ENCODE assay signal across 24 cellular contexts in the genomic region with DNA sequence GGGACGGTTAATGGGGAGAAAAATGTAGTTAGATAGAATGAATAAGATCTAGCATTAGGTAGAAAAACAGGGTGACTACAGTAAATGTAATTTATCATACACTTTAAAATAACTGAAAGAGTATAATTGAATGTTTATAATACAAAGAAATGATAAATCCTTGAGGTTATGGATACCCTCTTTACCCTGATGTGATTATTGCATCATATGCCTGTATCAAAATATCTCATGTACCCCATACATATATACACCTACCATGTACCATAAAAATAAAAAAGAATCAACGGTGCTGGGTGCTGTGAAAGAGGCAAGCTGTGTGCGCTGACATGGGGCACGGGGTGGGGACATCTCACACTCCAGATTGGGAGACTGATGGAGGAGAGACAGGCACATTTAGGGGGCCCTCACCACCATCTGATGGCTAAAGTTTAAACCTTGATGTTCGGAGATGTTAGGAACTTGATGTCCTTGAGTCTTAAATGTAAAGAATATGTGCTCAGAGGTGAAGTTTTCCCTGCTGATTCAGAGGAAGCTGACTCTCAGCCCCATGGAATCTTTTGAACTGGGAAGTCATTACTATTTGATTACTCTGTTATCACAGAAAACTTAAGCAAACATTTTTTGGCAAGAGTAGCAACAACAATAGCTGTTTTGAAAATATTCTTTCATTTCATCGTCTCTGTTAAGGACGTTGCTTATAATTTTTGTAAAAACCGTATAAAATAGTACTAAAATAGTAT. TPM values are rescaled to one million over a fixed set of nuclear protein-coding genes. Genes with fewer than 3 reads are reported as not detected.
DNase-seq lines count a peak whose midpoint lies in the region; ATAC-seq, FAIRE-seq and TF ChIP-seq lines count a peak whose summit lies in the region.
"Had no signal": no experiment of that assay in that cellular context is flagged by ENCODE, and none has a peak within 500 bp of the region (broad histone marks: within the 10 kb centered on the region; RNA-seq: fewer than 3 reads in every experiment).

No MANE protein-coding gene starts in this region.

- DNase-seq in HCEC 1CT = peak; percentile 42
- DNase-seq in bronchial epithelial cell (ENCODE audit: low read depth) = peak; percentile 42
- DNase-seq in fibroblast of mammary gland (ENCODE audit: low read depth) = peak; percentile 37
- DNase-seq in stimulated activated CD4-positive, alpha-beta T cell treated with anti-CD3 and anti-CD28 coated beads, Interleukin-2, amount 100 ng/mL, for 24 hours = no peak
- no peak for DNase-seq in PC-3
- DNase-seq in spleen = no peak
- DNase-seq: Caco-2; CD4-positive, alpha-beta T cell; GOT3; KG1; MV-4-11; NCI-H1694 treated with DMSO at 0.1 percent for 48 hours; NCI-H2107; NCI-H510A; NCI-H748 treated with DMSO at 0.1 percent for 48 hours; SIG-M5 had no signal

- no peak for FAIRE-seq in bronchial epithelial cell (lab: Jason Lieb, UNC)
- FAIRE-seq: A204.1, GM12891, GM18507 had no signal

- intact Hi-C loops in PC-3 (cut with micrococcal nuclease) = no loop called here
- intact Hi-C loops in spleen (cut with DNase I; ENCODE audit: low total_unique reads) = no loop called here

- H3K27ac ChIP-seq in ACC112 (ENCODE audit: low read depth, low read length) (peak overlapping the region; percentile 51), PC-3 (ENCODE audit: low read length) (no peak overlapping the region), spleen (no peak overlapping the region)
- H3K27ac ChIP-seq: RWPE1 had no signal

- CTCF ChIA-PET in PC-3 (lab: Charles Lee) = interaction anchor here (0.6 kb wide), 1 partner anchor 270 kb away, joined by 3 read pairs; no protein-coding TSS in a partner anchor

- H2AFZ ChIP-seq in ACC112 (ENCODE audit: low read length, unreplicated experiment) (peak overlapping the region; percentile 90), PC-3 (ENCODE audit: low read length) (no peak overlapping the region)

- ATAC-seq in PC-3 (no peak), GM18505 (IDR thresholded peaks at IDR 0.05; ENCODE audit: unreplicated experiment) (no peak)

- H3K9me3 ChIP-seq in PC-3 (ENCODE audit: low read length) = no peaks in the 10 kb centered on the region
- H3K9me3 ChIP-seq in spleen = no peaks in the 10 kb centered on the region
- H3K9me3 ChIP-seq: Caco-2 had no signal

- no peaks in the 10 kb centered on the region for H3K9me2 ChIP-seq in PC-3 (replicated peaks; ENCODE audit: low read length)

- TF ChIP-seq POLR2A in GM18505 (IDR thresholded peaks at IDR 0.05; ENCODE audit: borderline replicate concordance, extremely low read depth, insufficient read depth, insufficient read length) (no peak), spleen (IDR thresholded peaks at IDR 0.05) (no peak)

- no peaks in the 10 kb centered on the region for H4K20me1 ChIP-seq in PC-3 (ENCODE audit: low read length)

- peaks cover 22% of the 10 kb centered on the region for H3K4me1 ChIP-seq in ACC112 (ENCODE audit: control insufficient read depth, insufficient read depth, low read length, unreplicated experiment)
- H3K4me1 ChIP-seq in PC-3 (ENCODE audit: insufficient read depth, low read length) = no peaks in the 10 kb centered on the region
- H3K4me1 ChIP-seq in spleen = no peaks in the 10 kb centered on the region
- H3K4me1 ChIP-seq: Caco-2 had no signal

- H3F3A ChIP-seq in PC-3 (ENCODE audit: low read length, unreplicated experiment) = no peaks in the 10 kb centered on the region

- H3K36me3 ChIP-seq in ACC112 (ENCODE audit: insufficient read depth, low read length) = no peaks in the 10 kb centered on the region
- H3K36me3 ChIP-seq in bronchial epithelial cell (ENCODE audit: control insufficient read depth, insufficient read depth, low read length) = no peaks in the 10 kb centered on the region
- H3K36me3 ChIP-seq in PC-3 (ENCODE audit: low read depth, low read length) = no peaks in the 10 kb centered on the region
- no peaks in the 10 kb centered on the region for H3K36me3 ChIP-seq in spleen

- WGBS in spleen, 5 donors = 80 to 92% (median 84%) methylated on average over 8 of the region's 8 CpGs

- H3K79me2 ChIP-seq in ACC112 (ENCODE audit: control insufficient read depth, insufficient read depth, low read length, unreplicated experiment) = no peaks in the 10 kb centered on the region
- H3K79me2 ChIP-seq in PC-3 (ENCODE audit: low read length) = no peaks in the 10 kb centered on the region

- no peaks in the 10 kb centered on the region for H3K27me3 ChIP-seq in ACC112 (ENCODE audit: insufficient read depth, low read length)
- H3K27me3 ChIP-seq in bronchial epithelial cell (ENCODE audit: control insufficient read depth, insufficient read depth, low read length) = no peaks in the 10 kb centered on the region
- H3K27me3 ChIP-seq in PC-3 (ENCODE audit: low read length) = no peaks in the 10 kb centered on the region
- peaks cover 0 to 69% (median 11%) of the 10 kb centered on the region in 7 donors for H3K27me3 ChIP-seq in spleen (replicated peaks in 1 of 7)

- no TSS peak for BruUV-seq in PC-3 (replicated peaks; lab: Mats Ljungman, UMichigan)

- no peak overlapping the region for H3K4me2 ChIP-seq in PC-3 (ENCODE audit: low read length)

- H3K4me3 ChIP-seq in ACC112 (ENCODE audit: low read depth, low read length) (peak overlapping the region; percentile 15), bronchial epithelial cell (ENCODE audit: low read depth, low read length) (no peak overlapping the region), fibroblast of mammary gland (ENCODE audit: control insufficient read depth, low read depth, low read length) (no peak overlapping the region), PC-3 (ENCODE audit: low read length) (no peak overlapping the region), spleen (no peak overlapping the region)

- POLR2A ChIA-PET in PC-3 (lab: Charles Lee; ENCODE audit: unreplicated experiment) = no interaction called here

- H3K9ac ChIP-seq in PC-3 (ENCODE audit: low read length) = no peak overlapping the region

- TF ChIP-seq CTCF in bronchial epithelial cell (IDR thresholded peaks at IDR 0.05; ENCODE audit: insufficient read depth, low read length, severe bottlenecking) (no peak), fibroblast of mammary gland (conservative IDR thresholded peaks at IDR 0.05; ENCODE audit: control insufficient read depth, insufficient read depth, low read depth, low read length) (no peak), PC-3 (conservative IDR thresholded peaks at IDR 0.05; ENCODE audit: low read depth, low read length) (no peak), spleen (IDR thresholded peaks at IDR 0.05 in 8 of 11, conservative IDR thresholded peaks at IDR 0.05 in 3 of 11) (no peak)

RNA-seq across cellular contexts. Expression of gene RFPL4B, which starts 26.4 kb away (rescaled TPM):
- total RNA-seq in bronchial epithelial cell (not detected in 2 replicates), PC-3 (2014; rRNA removed) (0.04 and 0.12 TPM in 2 replicates), spleen (not detected)
- not detected for polyA plus RNA-seq in spleen
- total RNA-seq: Caco-2; CD4-positive, alpha-beta T cell; OCI-LY7 had no signal
- polyA plus RNA-seq: BJ had no signal

Comparison
In these comparisons a context has a peak if more than half of its experiments do, and no peak if none do; other contexts are left out.
1. DNase-seq: peak in HCEC 1CT (single experiment), bronchial epithelial cell (single experiment) and fibroblast of mammary gland (single experiment); none in stimulated activated CD4-positive, alpha-beta T cell treated with anti-CD3 and anti-CD28 coated beads, Interleukin-2, amount 100 ng/mL, for 24 hours (0 of 2), PC-3 (single experiment) and spleen (single experiment).